10 cellular contexts compared by ENCODE assay signal in the genomic region with DNA sequence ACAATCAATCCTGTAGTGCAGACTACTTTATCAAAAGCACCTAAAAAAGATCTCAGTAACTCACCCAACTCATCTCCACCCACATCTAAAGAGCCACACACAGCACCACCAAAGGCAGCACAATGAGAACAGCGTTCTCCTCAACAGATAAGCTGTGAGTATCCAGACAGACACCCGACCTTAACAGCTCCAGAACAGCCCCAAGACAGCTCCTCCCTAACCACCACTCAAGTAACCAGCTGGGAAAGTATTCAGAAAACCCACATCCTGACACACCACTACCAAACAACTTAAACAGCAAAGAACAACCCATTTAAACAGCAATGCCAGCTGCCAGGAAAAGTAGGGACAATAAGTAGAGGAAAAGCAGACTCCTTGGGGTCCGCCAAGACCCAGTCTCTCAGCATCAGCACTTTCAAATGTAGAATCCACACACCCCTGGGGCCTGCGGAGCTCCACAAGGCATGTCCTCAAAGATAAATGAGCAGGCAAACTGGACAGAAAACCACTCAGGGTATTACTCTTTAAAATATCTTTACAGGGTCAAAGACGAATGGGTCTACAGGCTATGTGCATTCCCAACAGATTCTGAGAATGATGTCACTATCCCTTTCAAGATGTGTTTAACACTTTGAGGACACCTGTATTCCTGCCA. TPM values are rescaled to one million over a fixed set of nuclear protein-coding genes. Genes with fewer than 3 reads are reported as not detected.
DNase-seq lines count a peak whose midpoint lies in the region; TF ChIP-seq lines count a peak whose summit lies in the region.
"Not testable (repeated sequence)": the region's sequence is repeated elsewhere in the genome, so short reads cannot be mapped to it uniquely, and the experiment has no call there.
"Had no signal": no experiment of that assay in that cellular context is flagged by ENCODE, and none has a peak within 500 bp of the region (broad histone marks: within the 10 kb centered on the region; RNA-seq: fewer than 3 reads in every experiment).

No MANE protein-coding gene starts in this region.

- not testable (repeated sequence) for H3K9me3 ChIP-seq in H9 (ENCODE audit: control insufficient read depth, low read depth, low read length)

- not testable (repeated sequence) for H3K36me3 Mint-ChIP-seq in H9 (ENCODE audit: insufficient read depth in 1 of 3, low read depth in 3 of 3); activated CD4-positive, alpha-beta T cell treated with anti-CD3 and anti-CD28 coated beads, Interleukin-2, amount 10 ng/mL, durations not matched to agents 7 days and 5 days (ENCODE audit: low read depth)

- H3K4me2 ChIP-seq in H9 (ENCODE audit: insufficient read depth, insufficient read length, low read length) = not testable (repeated sequence)

- H2BK120ac ChIP-seq in H9 (ENCODE audit: low read depth, low read length, poor library complexity, severe bottlenecking) = not testable (repeated sequence)

- not testable (repeated sequence) for H3K79me1 ChIP-seq in H9 (ENCODE audit: insufficient read depth, low read depth, low read length, poor library complexity, severe bottlenecking)

- H3K18ac ChIP-seq in H9 (ENCODE audit: insufficient read length, low read depth, low read length) = not testable (repeated sequence)

- not testable (repeated sequence) for H4K8ac ChIP-seq in H9 (replicated peaks; ENCODE audit: insufficient read length, low read depth, low read length)

- H4K5ac ChIP-seq in H9 (ENCODE audit: insufficient read length, low read depth, low read length) = not testable (repeated sequence)

- H3K23ac ChIP-seq in H9 (ENCODE audit: insufficient read length, low read depth, low read length) = not testable (repeated sequence)

- WGBS in H9 (ENCODE audit: extremely low coverage, insufficient read length, low lambda C conversion rate) = no CpG with 5 or more reads among the region's 5 CpGs

- H3K4me1 Mint-ChIP-seq in H9 = peaks cover 10 to 14% of the 10 kb centered on the region in 2 experiments
- peaks cover 37% of the 10 kb centered on the region for H3K4me1 Mint-ChIP-seq in activated CD4-positive, alpha-beta T cell treated with anti-CD3 and anti-CD28 coated beads, Interleukin-2, amount 10 ng/mL, durations not matched to agents 7 days and 5 days

- not testable (repeated sequence) for H3K27me3 Mint-ChIP-seq in H9 (ENCODE audit: low read depth); activated CD4-positive, alpha-beta T cell treated with anti-CD3 and anti-CD28 coated beads, Interleukin-2, amount 10 ng/mL, durations not matched to agents 7 days and 5 days

- not testable (repeated sequence) for H3K23me2 ChIP-seq in H9 (ENCODE audit: insufficient read length, low read depth, low read length, poor library complexity, severe bottlenecking)

- peak; percentile 62 for DNase-seq in A172 (ENCODE audit: low spot score)
- DNase-seq in H9 = not testable (repeated sequence)
- DNase-seq in RPMI7951 (ENCODE audit: low read depth) = peak; percentile 53
- DNase-seq in activated CD4-positive, alpha-beta T cell treated with anti-CD3 and anti-CD28 coated beads, Interleukin-2, amount 10 ng/mL, durations not matched to agents 7 days and 5 days = peak; percentile 76
- peak; percentile 11 for DNase-seq in activated naive CD4-positive, alpha-beta T cell treated with Interleukin-2 at 50 U/mL for 16 hours
- DNase-seq in astrocyte of the cerebellum (ENCODE audit: low read depth) = peak; percentile 11
- DNase-seq in effector CD8-positive, alpha-beta T cell (lab: John Stamatoyannopoulos, UW) = peak; percentile 19
- peak; percentile 49 for DNase-seq in myocyte (ENCODE audit: low read depth)

- H2BK5ac ChIP-seq in H9 (ENCODE audit: insufficient read length, low read length) = not testable (repeated sequence)

- POLR2A ChIA-PET in activated CD4-positive, alpha-beta T cell treated with anti-CD3 and anti-CD28 coated beads, Interleukin-2, amount 10 ng/mL, durations not matched to agents 7 days and 5 days (lab: Charles Lee) = interaction anchor here (0.6 to 1.2 kb wide), 2 partner anchors 12 to 106 kb away, joined by 3 read pairs; a partner anchor contains a TSS

- not testable (repeated sequence) for H2AK5ac ChIP-seq in H9 (ENCODE audit: insufficient read length, low read length)

- in situ Hi-C loops in astrocyte of the cerebellum (cut with HindIII; ENCODE audit: low sequenced_read_pairs) = not testable (repeated sequence)

- not testable (repeated sequence) for H3K4me3 Mint-ChIP-seq in H9
- peak overlapping the region; percentile 3 for H3K4me3 Mint-ChIP-seq in activated CD4-positive, alpha-beta T cell treated with anti-CD3 and anti-CD28 coated beads, Interleukin-2, amount 10 ng/mL, durations not matched to agents 7 days and 5 days

- H3T11ph ChIP-seq in H9 (ENCODE audit: low read length) = not testable (repeated sequence)

- not testable (repeated sequence) for H3K79me2 ChIP-seq in H9 (ENCODE audit: insufficient read depth, low read length)

- not testable (repeated sequence) for H2BK20ac ChIP-seq in H9 (ENCODE audit: low read depth, low read length, poor library complexity, severe bottlenecking)

- H2BK15ac ChIP-seq in H9 (ENCODE audit: low read depth, low read length) = not testable (repeated sequence)

- not testable (repeated sequence) for H4K91ac ChIP-seq in H9 (ENCODE audit: insufficient read length, low read depth, low read length)

- peak overlapping the region in 2 of 3 experiments; percentile 3 to 7; a peak in 1 of 7 replicates for H3K27ac Mint-ChIP-seq in H9
- peak overlapping the region; percentile 70 for H3K27ac Mint-ChIP-seq in activated CD4-positive, alpha-beta T cell treated with anti-CD3 and anti-CD28 coated beads, Interleukin-2, amount 10 ng/mL, durations not matched to agents 7 days and 5 days

- not testable (repeated sequence) for H4K20me1 ChIP-seq in H9 (ENCODE audit: control insufficient read depth, insufficient read depth, insufficient read length)

- H3K27ac ChIP-seq in H9 (ENCODE audit: insufficient read length, low read depth, low read length) = not testable (repeated sequence)

- not testable (repeated sequence) for H3K4ac ChIP-seq in H9 (ENCODE audit: low read depth, low read length)

- H3K9ac ChIP-seq in H9 (ENCODE audit: extremely low read depth, insufficient read length, low read length) = not testable (repeated sequence)

- H3K4me3 ChIP-seq in astrocyte of the cerebellum (ENCODE audit: low read depth, low read length) = not testable (repeated sequence)

- H3K9me3 Mint-ChIP-seq in H9; activated CD4-positive, alpha-beta T cell treated with anti-CD3 and anti-CD28 coated beads, Interleukin-2, amount 10 ng/mL, durations not matched to agents 7 days and 5 days: not testable (repeated sequence)

- H3K27me3 ChIP-seq in H9 (ENCODE audit: insufficient read depth, low read length) = not testable (repeated sequence)

- not testable (repeated sequence) for H3K14ac ChIP-seq in H9 (ENCODE audit: insufficient read depth, low read length)

- H3K4me1 ChIP-seq in H9 (ENCODE audit: insufficient read depth, low read length) = not testable (repeated sequence)

- CTCF ChIA-PET in activated CD4-positive, alpha-beta T cell treated with anti-CD3 and anti-CD28 coated beads, Interleukin-2, amount 10 ng/mL, durations not matched to agents 7 days and 5 days (lab: Charles Lee) = interaction anchor here (1.9 kb wide), 1 partner anchor 13 kb away, joined by 7 read pairs; no protein-coding TSS in a partner anchor

- not testable (repeated sequence) for H2BK12ac ChIP-seq in H9 (ENCODE audit: insufficient read length, low read depth, low read length)

- H2AFZ ChIP-seq in H9 (ENCODE audit: low read length) = not testable (repeated sequence)

- H3K56ac ChIP-seq in H9 (ENCODE audit: insufficient read length, low read depth, low read length) = not testable (repeated sequence)

- not testable (repeated sequence) for TF ChIP-seq CTCF in H9 (conservative IDR thresholded peaks at IDR 0.05); astrocyte of the cerebellum (IDR thresholded peaks at IDR 0.05; ENCODE audit: low read depth, low read length, missing control alignments)

RNA-seq across cellular contexts. Expression of a gene that starts 48.0 kb away (rescaled TPM):
- total RNA-seq in A172 (2014; rRNA removed; shearing (Covaris generic)) = 12.0 and 18.5 TPM in 2 replicates
- total RNA-seq in H9 (2021) (10.7 and 11.0 TPM in 2 replicates), myocyte (2.8 TPM in 2 replicates)
- total RNA-seq in RPMI7951 (2014; rRNA removed; shearing (Covaris generic)) = not detected in 2 replicates
- not detected for total RNA-seq in activated CD4-positive, alpha-beta T cell treated with anti-CD3 and anti-CD28 coated beads, Interleukin-2, amount 10 ng/mL, durations not matched to agents 7 days and 5 days
- polyA plus RNA-seq in myocyte (2012) = 6.6 TPM
- total RNA-seq: activated naive CD8-positive, alpha-beta T cell treated with anti-CD3 and anti-CD28 coated beads for 36 hours; T-helper 2 cell treated with Interferon-gamma antibody and Interleukin-4, amounts not matched to agents 100 ng/mL and 5 ng/mL, for 36 hours had no signal
